Comparison of ENCODE assay signal across 8 cellular contexts in genomic region chr7:100126931-100127865, GRCh38. TPM values are rescaled to one million over a fixed set of nuclear protein-coding genes. Genes with fewer than 3 reads are reported as not detected.
DNase-seq lines count a peak whose midpoint lies in the region; ATAC-seq and TF ChIP-seq lines count a peak whose summit lies in the region.

Gene MBLAC1 (plus strand): TSS chr7:100126967. CDS start chr7:100127396, 429 bp downstream.

- POLR2A ChIA-PET in Caco-2 (lab: Charles Lee) (interaction anchor here (0.6 to 2.1 kb wide), 4 partner anchors 22 to 30 kb away, joined by 3 to 23 read pairs (median 6); partner anchors contain the start of genes AP4M1, LAMTOR4 and MCM7), IMR-90 (lab: Charles Lee; ENCODE audit: unreplicated experiment) (no interaction called here)

- dilution Hi-C loops in IMR-90 (cut with HindIII; ENCODE audit: low sequenced_read_pairs, unreplicated experiment) = no loop called here

- H3K14ac ChIP-seq in IMR-90 (replicated peaks; ENCODE audit: low read depth, low read length) = peak within 1 kb of the TSS; percentile 99

- H2AK5ac ChIP-seq in IMR-90 (ENCODE audit: low read depth, low read length) = peak within 1 kb of the TSS; percentile 86

- peak within 1 kb of the TSS; percentile 98 for H3K4ac ChIP-seq in IMR-90 (ENCODE audit: low read depth, low read length)

- H3K36me3 ChIP-seq in Caco-2 (ENCODE audit: control insufficient read depth, insufficient read depth, low read length) (no peaks in the 10 kb centered on the region), IMR-90 (ENCODE audit: control insufficient read depth, insufficient read depth, low read length) (peaks cover 4% of the 10 kb centered on the region; the same call in 1 of the 2 replicates), OCI-LY3 (replicated peaks; ENCODE audit: low read depth, low read length) (peaks cover 7% of the 10 kb centered on the region)

- peaks cover 17% of the 10 kb centered on the region for H3K79me2 ChIP-seq in OCI-LY3 (ENCODE audit: low read length)

- H4K20me1 ChIP-seq in IMR-90 (ENCODE audit: insufficient read depth, low read length) = no peaks in the 10 kb centered on the region
- no peaks in the 10 kb centered on the region for H4K20me1 ChIP-seq in OCI-LY3 (ENCODE audit: insufficient read depth, low read length)

- no peak for TF ChIP-seq CTCF in Caco-2 (IDR thresholded peaks at IDR 0.05; ENCODE audit: insufficient read depth in 1 of 2, low read depth in 1 of 2, low read length in 1 of 2, severe bottlenecking in 1 of 2, unreplicated experiment in 1 of 2)
- TF ChIP-seq CTCF in IMR-90 (conservative IDR thresholded peaks at IDR 0.05; ENCODE audit: low read depth, low read length) = no peak
- TF ChIP-seq CTCF in OCI-LY3 (IDR thresholded peaks at IDR 0.05; ENCODE audit: low read depth, low read length) = no peak
- TF ChIP-seq CTCF in epithelial cell of esophagus (IDR thresholded peaks at IDR 0.05; ENCODE audit: insufficient read depth, low read depth, low read length, missing control alignments) = no peak

- H3K27ac ChIP-seq in IMR-90 (ENCODE audit: insufficient read depth, low read length) (peak within 1 kb of the TSS; percentile 94), OCI-LY3 (ENCODE audit: low read length) (peak within 1 kb of the TSS; percentile 94)

- CTCF ChIA-PET in Caco-2 (lab: Charles Lee) (interaction anchor here (0.6 kb wide), 1 partner anchor 13 kb away, joined by 3 read pairs; no protein-coding TSS in a partner anchor), IMR-90 (lab: Yijun Ruan, JAX) (no interaction called here)

- H2AFZ ChIP-seq in IMR-90 (replicated peaks; ENCODE audit: low read length, poor library complexity) = peak within 1 kb of the TSS; percentile 98
- H2AFZ ChIP-seq in OCI-LY3 (ENCODE audit: low read depth, low read length) = peak within 1 kb of the TSS; percentile 92

- peak within 1 kb of the TSS; percentile 94 for H2BK120ac ChIP-seq in IMR-90 (ENCODE audit: low read depth, low read length)

- peak; percentile 79 for TF ChIP-seq POLR2A in IMR-90 (IDR thresholded peaks at IDR 0.05; ENCODE audit: low read depth, low read length)

- no peak for TF ChIP-seq RAD21 in IMR-90 (IDR thresholded peaks at IDR 0.05; ENCODE audit: low read length)

- H3K9ac ChIP-seq in IMR-90 (ENCODE audit: low read depth, low read length) (peak within 1 kb of the TSS; percentile 97), OCI-LY3 (ENCODE audit: low read length) (peak within 1 kb of the TSS; percentile 96)

- peak within 1 kb of the TSS; percentile 88 for H3K18ac ChIP-seq in IMR-90 (ENCODE audit: low read depth, low read length)

- peak within 1 kb of the TSS; percentile 99 for H3K56ac ChIP-seq in IMR-90 (ENCODE audit: extremely low read depth, insufficient read depth, low read length)

- peaks cover 28% of the 10 kb centered on the region for H3K36me3 Mint-ChIP-seq in Caco-2 (ENCODE audit: insufficient read depth, unreplicated experiment)

- H2BK5ac ChIP-seq in IMR-90 (ENCODE audit: low read depth, low read length, poor library complexity, severe bottlenecking) = peak within 1 kb of the TSS; percentile 92

- DNase-seq in Caco-2 (peak; percentile 94), IMR-90 (peak; percentile 90), activated T-cell treated with anti-CD3 and anti-CD28 coated beads for 24 hours (ENCODE audit: low read depth) (peak; percentile 85), epithelial cell of esophagus (ENCODE audit: low read depth) (peak; percentile 90)
- DNase-seq in stimulated activated CD8-positive, alpha-beta memory T cell treated with anti-CD3 and anti-CD28 coated beads, Interleukin-2, amount 100 ng/mL, for 1 hour (ENCODE audit: low read depth in 2 of 2) = peak; percentile 79 to 83

- peak within 1 kb of the TSS; percentile 50; the same call in 1 of the 2 replicates for H2BK20ac ChIP-seq in IMR-90 (ENCODE audit: low read depth, low read length)

- H3K4me3 Mint-ChIP-seq in Caco-2 (ENCODE audit: unreplicated experiment) = peak within 1 kb of the TSS; percentile 99

- H4K91ac ChIP-seq in IMR-90 (ENCODE audit: insufficient read depth, low read depth, low read length) = peak within 1 kb of the TSS; percentile 98

- H2AK9ac ChIP-seq in IMR-90 (replicated peaks; ENCODE audit: low read depth, low read length, poor library complexity) = peak within 1 kb of the TSS; percentile 96

- intact Hi-C loops in Caco-2 (cut with micrococcal nuclease; ENCODE audit: unreplicated experiment) (loop anchor here (1.0 kb wide), 1 partner anchor 8 kb away; the partner anchor contains the start of genes CNPY4 and TAF6), IMR-90 (cut with micrococcal nuclease) (no loop called here)

- peak within 1 kb of the TSS; percentile 87 for H4K5ac ChIP-seq in IMR-90 (ENCODE audit: low read depth, low read length)

- peak; percentile 68 for ATAC-seq in GM21447 (IDR thresholded peaks at IDR 0.05; ENCODE audit: unreplicated experiment)
- peak; percentile 90 for ATAC-seq in IMR-90 (ENCODE audit: low read depth)

- H3K4me1 ChIP-seq in Caco-2 (peaks cover 20% of the 10 kb centered on the region), IMR-90 (ENCODE audit: control insufficient read depth, insufficient read depth, low read length) (peaks cover 2% of the 10 kb centered on the region; the same call in 1 of the 2 replicates), OCI-LY3 (ENCODE audit: low read length) (peaks cover 16% of the 10 kb centered on the region), mononuclear cell (ENCODE audit: insufficient read depth, low read length) (peaks cover 57% of the 10 kb centered on the region)

- in situ Hi-C loops in IMR-90 (cut with MboI; ENCODE audit: low sequenced_read_pairs) = no loop called here

- H4K8ac ChIP-seq in IMR-90 (ENCODE audit: low read depth in 2 of 2, low read length in 2 of 2) = peak within 1 kb of the TSS; percentile 94 to 99

- no TSS peak for BruUV-seq in Caco-2 (replicated peaks; lab: Mats Ljungman, UMichigan)
- no TSS peak for BruUV-seq in IMR-90 (replicated peaks; lab: Mats Ljungman, UMichigan)

- H3K9me1 ChIP-seq in IMR-90 (ENCODE audit: insufficient read depth, low read length) = peaks cover 4% of the 10 kb centered on the region; the same call in 1 of the 2 replicates

- no peaks in the 10 kb centered on the region for H3K9me3 ChIP-seq in Caco-2
- H3K9me3 ChIP-seq in IMR-90 (ENCODE audit: control insufficient read depth, insufficient read depth, low read length) = no peaks in the 10 kb centered on the region
- H3K9me3 ChIP-seq in OCI-LY3 (ENCODE audit: insufficient read depth, low read length) = no peaks in the 10 kb centered on the region
- no peaks in the 10 kb centered on the region for H3K9me3 ChIP-seq in mononuclear cell (ENCODE audit: low read depth, low read length)

- H3K9me3 Mint-ChIP-seq in Caco-2 (ENCODE audit: unreplicated experiment) = no peaks in the 10 kb centered on the region

- H3K4me2 ChIP-seq in IMR-90 (ENCODE audit: low read depth, low read length) (peak within 1 kb of the TSS; percentile 88), OCI-LY3 (ENCODE audit: low read length) (peak within 1 kb of the TSS; percentile 90)

- H3K4me1 Mint-ChIP-seq in Caco-2 (ENCODE audit: low read depth, unreplicated experiment) = peaks cover 23% of the 10 kb centered on the region

- WGBS in IMR-90 (ENCODE audit: extremely low coverage in 2 of 2, insufficient read length in 1 of 2), 2 experiments = 1% methylated on average over 49 of the region's 85 CpGs; no CpG with 5 or more reads in 1 of the 2 experiments

- peak within 1 kb of the TSS; percentile 95 for H3K4me3 ChIP-seq in Caco-2 (ENCODE audit: low read depth, low read length)
- H3K4me3 ChIP-seq in IMR-90 (ENCODE audit: insufficient read depth, low read depth, low read length) = peak within 1 kb of the TSS; percentile 68
- peak within 1 kb of the TSS; percentile 97 for H3K4me3 ChIP-seq in OCI-LY3 (ENCODE audit: low read length)
- peak within 1 kb of the TSS; percentile 92 for H3K4me3 ChIP-seq in epithelial cell of esophagus (ENCODE audit: low read length)
- H3K4me3 ChIP-seq in mononuclear cell (ENCODE audit: low read length) = peak within 1 kb of the TSS; percentile 91

- H3K27me3 ChIP-seq in Caco-2 (replicated peaks; ENCODE audit: control insufficient read depth, insufficient read depth, low read length) = no peaks in the 10 kb centered on the region
- no peaks in the 10 kb centered on the region for H3K27me3 ChIP-seq in IMR-90 (ENCODE audit: control insufficient read depth, insufficient read depth, low read length)
- no peaks in the 10 kb centered on the region for H3K27me3 ChIP-seq in OCI-LY3 (ENCODE audit: low read depth, low read length)
- H3K27me3 ChIP-seq in mononuclear cell (ENCODE audit: insufficient read depth, low read length) = no peaks in the 10 kb centered on the region

- H2BK15ac ChIP-seq in IMR-90 (ENCODE audit: low read depth, low read length) = peak within 1 kb of the TSS; percentile 99; the same call in 2 of the 3 replicates

- peak within 1 kb of the TSS; percentile 99 for H3K23ac ChIP-seq in IMR-90 (ENCODE audit: low read depth, low read length)

- peaks cover 18 to 51% of the 10 kb centered on the region in 2 experiments; a peak in 3 of 4 replicates for H3K79me1 ChIP-seq in IMR-90 (ENCODE audit: low read depth in 1 of 2, low read length in 2 of 2)

- H3K27ac Mint-ChIP-seq in Caco-2 (ENCODE audit: unreplicated experiment) = peak within 1 kb of the TSS; percentile 99

- H3K27me3 Mint-ChIP-seq in Caco-2 (ENCODE audit: insufficient read depth, unreplicated experiment) = no peaks in the 10 kb centered on the region

TF ChIP-seq in IMR-90, 13 proteins besides CTCF, POLR2A, EP300 and RAD21 (continues in another document):
- no peak for TF ChIP-seq USF2 (IDR thresholded peaks at IDR 0.05; ENCODE audit: low read depth, low read length)
- TF ChIP-seq SMC3 (IDR thresholded peaks at IDR 0.05; ENCODE audit: low read depth, low read length) = 0 out of 2 replicates have a peak, but pooled peaks have one; percentile 4
- peak; percentile 95 for TF ChIP-seq MAZ (IDR thresholded peaks at IDR 0.05; ENCODE audit: borderline replicate concordance, low read depth, low read length)
- TF ChIP-seq RCOR1 (IDR thresholded peaks at IDR 0.05; ENCODE audit: insufficient replicate concordance, low read length) = no peak
- TF ChIP-seq CHD1 (IDR thresholded peaks at IDR 0.05; ENCODE audit: low read depth, low read length) = peak; percentile 92; the same call in 1 of the 2 replicates
- no peak for TF ChIP-seq RFX5 (IDR thresholded peaks at IDR 0.05; ENCODE audit: low read depth, low read length)
- TF ChIP-seq BHLHE40 (IDR thresholded peaks at IDR 0.05; ENCODE audit: low read depth, low read length) = peak; percentile 97

RNA-seq across cellular contexts. Expression of gene MBLAC1, which starts in this region (rescaled TPM):
- total RNA-seq in Caco-2 (2022) = 3.2 and 3.7 TPM in 2 replicates
- total RNA-seq in IMR-90 (2012; rRNA removed) = 0.56 and 0.72 TPM in 2 replicates
- 1.4 and 1.6 TPM in 2 replicates for polyA plus RNA-seq in IMR-90 (2012; rRNA removed)
- 2.8 and 3.1 TPM in 2 replicates for polyA plus RNA-seq in IMR-90 (2012; cell fraction: cytosol; rRNA removed)
- 1.8 and 3.1 TPM in 2 replicates for polyA plus RNA-seq in IMR-90 (2012; cell fraction: nucleus; rRNA removed; ENCODE audit: low replicate concordance)
- total RNA-seq in mononuclear cell = 1.5 TPM

Comparison
In these comparisons a context has a peak if more than half of its experiments do, and no peak if none do; other contexts are left out.
1. Peak in every context shown above with its lines: DNase-seq, ATAC-seq, H3K4me3 ChIP-seq and H3K27ac ChIP-seq.